In genomic region chr10:131979821-131980270, GRCh38 we compare ENCODE assay signal across 8 cellular contexts. TPM values are rescaled to one million over a fixed set of nuclear protein-coding genes. Genes with fewer than 3 reads are reported as not detected.
A peak's percentile ranks its signal among the peaks of the same experiment; 100 is the strongest.
DNase-seq lines count a peak whose midpoint lies in the region; ATAC-seq and TF ChIP-seq lines count a peak whose summit lies in the region.

No MANE protein-coding gene starts in this region.

- peaks cover 2% of the 10 kb centered on the region for H3K36me3 Mint-ChIP-seq in IgD-negative memory B cell
- peaks cover 16% of the 10 kb centered on the region for H3K36me3 Mint-ChIP-seq in mesothelial cell of epicardium

- no peaks in the 10 kb centered on the region for H3K9me3 ChIP-seq in A673 (ENCODE audit: low read depth, low read length, poor library complexity, severe bottlenecking)

- H3K27ac ChIP-seq in A673 (ENCODE audit: low read depth, low read length, poor library complexity, severe bottlenecking) (no peak overlapping the region), dorsolateral prefrontal cortex (peak overlapping the region in 51 of 59 donors; percentile 12 to 75 (median 59))

- ATAC-seq in GM19324 (IDR thresholded peaks at IDR 0.05; ENCODE audit: low FRiP score, unreplicated experiment) = no peak

- H3K27me3 Mint-ChIP-seq in IgD-negative memory B cell (peaks cover 1% of the 10 kb centered on the region), mesothelial cell of epicardium (ENCODE audit: low read depth) (peaks cover 35% of the 10 kb centered on the region)

- POLR2A ChIA-PET in A673 (lab: Charles Lee; ENCODE audit: low non-redundant PET) = no interaction called here

- CTCF ChIA-PET in A673 (lab: Charles Lee) = no interaction called here

- intact Hi-C loops in A673 (cut with micrococcal nuclease; ENCODE audit: unreplicated experiment) = no loop called here
- intact Hi-C loops in dorsolateral prefrontal cortex (cut with DNase I) = loop anchor here (2.0 to 10.0 kb wide), 7 partner anchors 17 to 162 kb away; partner anchors contain the start of gene PPP2R2D (in 2 of the 2)

- H3K9me3 Mint-ChIP-seq in IgD-negative memory B cell (no peaks in the 10 kb centered on the region), mesothelial cell of epicardium (peaks cover 16% of the 10 kb centered on the region)

- H3K36me3 ChIP-seq in A673 (ENCODE audit: insufficient read depth, low read length, poor library complexity, severe bottlenecking) = no peaks in the 10 kb centered on the region

- no TSS peak for BruUV-seq in A673 (replicated peaks; lab: Mats Ljungman, UMichigan)

- H3K4me3 ChIP-seq in A673 (ENCODE audit: low read depth, low read length, poor library complexity, severe bottlenecking) (peak overlapping the region; percentile 93), dorsolateral prefrontal cortex (peak overlapping the region; percentile 14 to 99 (median 92))

- H3K4me1 ChIP-seq in A673 (ENCODE audit: insufficient read depth, low read length, poor library complexity, severe bottlenecking) = peaks cover 10% of the 10 kb centered on the region

- H3K4me3 Mint-ChIP-seq in IgD-negative memory B cell (peak overlapping the region in 2 of 4 donors; percentile 54 to 71), mesothelial cell of epicardium (peak overlapping the region; percentile 72)

- H3K4me1 Mint-ChIP-seq in IgD-negative memory B cell = peaks cover 3 to 16% (median 11%) of the 10 kb centered on the region in 3 donors
- H3K4me1 Mint-ChIP-seq in mesothelial cell of epicardium = peaks cover 29% of the 10 kb centered on the region

- TF ChIP-seq CTCF in A673 (conservative IDR thresholded peaks at IDR 0.05; ENCODE audit: low read depth, low read length) = no peak
- TF ChIP-seq CTCF in dorsolateral prefrontal cortex (IDR thresholded peaks at IDR 0.05 in 54 of 56, conservative IDR thresholded peaks at IDR 0.05 in 2 of 56; ENCODE audit: low read depth in 1 of 56, partially characterized antibody in 56 of 56) = no peak
- no peak for TF ChIP-seq CTCF in mesothelial cell of epicardium (IDR thresholded peaks at IDR 0.05; ENCODE audit: unreplicated experiment)

- no peaks in the 10 kb centered on the region for H3K27me3 ChIP-seq in A673 (replicated peaks; ENCODE audit: insufficient read depth, low read depth, low read length, poor library complexity)
- H3K27me3 ChIP-seq in dorsolateral prefrontal cortex = no peaks in the 10 kb centered on the region

- no peak for DNase-seq in A673 (ENCODE audit: low spot score)
- DNase-seq in dorsolateral prefrontal cortex = peak in 2 of 10 donors; percentile 31 to 58
- no peak for DNase-seq in mesothelial cell of epicardium (ENCODE audit: low spot score in 2 of 2, unreplicated experiment in 2 of 2)
- no peak for DNase-seq in A172 (ENCODE audit: low spot score)
- no peak for DNase-seq in NCI-H1436 (lab: John Stamatoyannopoulos, UW)
- no peak for DNase-seq in DMS79 treated with DMSO at 0.1 percent for 48 hours (lab: John Stamatoyannopoulos, UW)

- H3K27ac Mint-ChIP-seq in IgD-negative memory B cell = peak overlapping the region in 2 of 3 donors; percentile 15 to 19
- H3K27ac Mint-ChIP-seq in mesothelial cell of epicardium = no peak overlapping the region

RNA-seq across cellular contexts. Expression of gene BNIP3, which starts 1.9 kb away (rescaled TPM):
- 24.9 and 33.2 TPM in 2 replicates for total RNA-seq in A673 (2021)
- 8.7 TPM for polyA plus RNA-seq in IgD-negative memory B cell
- total RNA-seq in dorsolateral prefrontal cortex = 100 to 1,000 TPM in 103 of 120 experiments, 10 to 100 TPM in 17; 73.1 to 211 (median 119) TPM
- 50.8 to 57.2 TPM (median 53.0 TPM) in 3 replicates for total RNA-seq in mesothelial cell of epicardium
- total RNA-seq in A172 (2014; rRNA removed; shearing (Covaris generic)) = 67.9 and 79.3 TPM in 2 replicates
